In genomic region chr4:131013226-131013625, GRCh38 we compare ENCODE assay signal across 9 cellular contexts.
"Had no signal": no experiment of that assay in that cellular context is flagged by ENCODE, and none has a peak within 500 bp of the region (broad histone marks: within the 10 kb centered on the region; RNA-seq: fewer than 3 reads in every experiment).

No MANE protein-coding gene starts in this region.

- ATAC-seq: K562 had no signal

- H2AFZ ChIP-seq: GM23248 had no signal

- H3K4me3 ChIP-seq: GM23248, K562 had no signal

- H3K9ac ChIP-seq: GM23248 had no signal

- H3K4me3 Mint-ChIP-seq: H9 had no signal

- FAIRE-seq: H1, H54, HTR-8/SVneo, K562 had no signal

- H3K27ac ChIP-seq: GM23248 had no signal

- DNase-seq: GM23248, H9, HCEC 1CT, IMR-90, KG1 had no signal
